ENCODE assay signal across 24 cellular contexts in the genomic region with DNA sequence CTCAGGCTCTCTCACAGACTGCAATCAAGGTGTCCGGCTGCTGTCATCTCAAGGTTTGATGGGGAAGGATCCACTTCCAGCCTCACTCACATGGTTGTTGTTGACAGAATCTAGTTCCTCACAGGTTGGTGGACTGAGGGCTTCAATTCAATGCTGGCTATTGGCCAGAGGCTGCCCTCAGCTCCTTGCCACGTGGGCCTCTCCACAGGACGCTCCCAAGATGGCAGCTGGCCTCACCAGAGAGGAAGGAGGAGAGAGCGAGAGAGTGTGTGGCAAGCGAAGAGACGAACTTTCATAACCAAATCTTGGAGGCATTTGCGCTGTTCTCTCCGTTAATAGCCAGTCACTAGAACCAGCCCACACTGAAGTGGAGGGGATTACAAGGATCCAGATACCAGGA.
"Had no signal": no experiment of that assay in that cellular context is flagged by ENCODE, and none has a peak within 500 bp of the region (broad histone marks: within the 10 kb centered on the region; RNA-seq: fewer than 3 reads in every experiment).

No MANE protein-coding gene starts in this region.

- FAIRE-seq: keratinocyte had no signal

- H3K36me3 Mint-ChIP-seq: stimulated activated memory B cell treated with anti-CD40 and anti-IgM and Interleukin-4, amounts not matched to agents 10 μg/mL and 1 μg/mL and 100 μg/mL, for 72 hours; type B pancreatic cell had no signal

- H3K4me3 Mint-ChIP-seq: mesothelial cell of epicardium; naive thymus-derived CD4-positive, alpha-beta T cell; nephron; stimulated activated memory B cell treated with anti-CD40 and anti-IgM and Interleukin-4, amounts not matched to agents 10 μg/mL and 1 μg/mL and 100 μg/mL, for 72 hours; type B pancreatic cell had no signal

- H3K79me2 ChIP-seq: parathyroid adenoma had no signal

- H3K4me1 Mint-ChIP-seq: nephron had no signal

- H3K27ac Mint-ChIP-seq: mesothelial cell of epicardium; naive thymus-derived CD4-positive, alpha-beta T cell; nephron; stimulated activated memory B cell treated with anti-CD40 and anti-IgM and Interleukin-4, amounts not matched to agents 10 μg/mL and 1 μg/mL and 100 μg/mL, for 72 hours; type B pancreatic cell had no signal

- H3K36me3 ChIP-seq: gastrocnemius medialis, prostate gland, right atrium auricular region, sigmoid colon, tibial artery had no signal

- H3K4me1 ChIP-seq: gastrocnemius medialis, parathyroid adenoma, prostate gland, right atrium auricular region, sigmoid colon, testis, tibial artery had no signal

- H3K27me3 ChIP-seq: dorsolateral prefrontal cortex, gastrocnemius medialis, right atrium auricular region, sigmoid colon, testis had no signal

- H3K27me3 Mint-ChIP-seq: stimulated activated memory B cell treated with anti-CD40 and anti-IgM and Interleukin-4, amounts not matched to agents 10 μg/mL and 1 μg/mL and 100 μg/mL, for 72 hours; type B pancreatic cell had no signal

- ATAC-seq: gastrocnemius medialis; left ventricle myocardium superior; naive thymus-derived CD4-positive, alpha-beta T cell; stimulated activated memory B cell treated with anti-CD40 and anti-IgM and Interleukin-4, amounts not matched to agents 10 μg/mL and 1 μg/mL and 100 μg/mL, for 72 hours; stimulated activated naive CD8-positive, alpha-beta T cell treated with anti-CD3 and anti-CD28 coated beads, Interleukin-15, Interleukin-2, amounts not matched to agents 100 U/mL and 50 U/mL, for 24 hours had no signal

- H3K4me3 ChIP-seq: dorsolateral prefrontal cortex, gastrocnemius medialis, lung, prostate gland, right atrium auricular region, sigmoid colon, testis, tibial artery had no signal

- H3K9me3 Mint-ChIP-seq: nephron, type B pancreatic cell had no signal

- H3K9me3 ChIP-seq: gastrocnemius medialis, prostate gland, right atrium auricular region, sigmoid colon, testis, tibial artery had no signal

- H3K9ac ChIP-seq: parathyroid adenoma had no signal

- H2AFZ ChIP-seq: parathyroid adenoma had no signal

- H3K27ac ChIP-seq: dorsolateral prefrontal cortex, gastrocnemius medialis, parathyroid adenoma, prostate gland, right atrium auricular region, sigmoid colon, testis, tibial artery had no signal

- DNase-seq: cerebellar nuclear complex; cortex of kidney; dorsolateral prefrontal cortex; effector CD4-positive, alpha-beta T cell; gastrocnemius medialis; left ventricle myocardium superior; mesenchymal stem cell; naive thymus-derived CD4-positive, alpha-beta T cell; sigmoid colon; stimulated activated CD4-positive, alpha-beta T cell treated with anti-CD3 and anti-CD28 coated beads, Interleukin-2, amount 100 ng/mL, for 24 hours; stimulated activated CD4-positive, alpha-beta T cell treated with anti-CD3 and anti-CD28 coated beads, Interleukin-4, amount 100 ng/mL, for 24 hours; stimulated activated naive CD8-positive, alpha-beta T cell treated with anti-CD3 and anti-CD28 coated beads, Interleukin-15, Interleukin-2, amounts not matched to agents 100 U/mL and 50 U/mL, for 24 hours; substantia nigra; testis; tibial artery had no signal
